Comparison of ENCODE assay signal across 1 cellular context in the genomic region with DNA sequence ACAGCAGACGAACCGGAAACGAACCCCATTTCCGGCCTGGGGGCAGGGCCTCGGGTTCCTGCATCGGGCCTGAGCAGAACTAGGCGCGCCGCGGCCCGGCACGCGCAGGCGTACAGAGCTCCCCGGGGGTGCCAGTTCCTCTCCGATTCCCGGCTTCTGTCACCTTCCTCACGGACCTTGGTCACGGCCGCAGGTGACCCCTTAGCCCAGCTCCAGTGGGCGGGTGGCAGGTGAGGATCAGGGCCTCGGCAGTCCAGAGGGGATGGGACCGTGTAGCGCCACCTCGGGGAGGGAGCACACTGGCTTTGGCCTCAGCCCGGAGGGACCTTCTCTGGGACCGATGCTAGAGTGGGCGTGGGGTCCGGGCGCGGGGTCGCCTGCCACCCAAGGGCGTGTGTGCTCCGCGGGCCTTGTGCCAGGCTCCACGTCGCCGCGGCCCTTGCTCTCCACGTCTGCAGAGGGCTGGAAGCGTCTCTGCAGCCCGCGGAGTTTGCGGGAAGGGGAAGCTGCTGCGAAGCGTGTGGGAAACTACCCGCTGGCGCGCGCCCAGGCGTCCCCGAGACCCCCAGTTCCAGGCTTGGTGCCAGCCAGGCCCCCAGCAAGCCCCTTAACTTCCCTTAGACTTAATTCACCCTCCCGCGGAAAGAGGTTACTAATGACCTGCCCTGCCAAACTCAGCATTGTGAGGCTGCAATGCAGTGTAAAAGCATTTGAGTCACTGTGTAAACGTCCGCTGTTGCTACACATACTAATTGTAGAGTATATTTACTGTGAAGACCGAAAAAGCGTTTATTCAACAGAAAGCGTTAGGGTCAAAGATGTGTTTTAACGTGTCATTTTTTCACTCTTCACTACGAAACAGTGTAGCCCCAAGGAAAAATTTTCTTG.
TF ChIP-seq lines count a peak whose summit lies in the region.

A gene (plus strand): TSS at position 48 of the 888 bp plus-strand sequence. CDS start 7,930 bp downstream, outside the sequence.

TF ChIP-seq in WTC11, 78 proteins besides CTCF, POLR2A, EP300 and RAD21 (continued from another document and continues in another):
- TF ChIP-seq, protein P1, sequence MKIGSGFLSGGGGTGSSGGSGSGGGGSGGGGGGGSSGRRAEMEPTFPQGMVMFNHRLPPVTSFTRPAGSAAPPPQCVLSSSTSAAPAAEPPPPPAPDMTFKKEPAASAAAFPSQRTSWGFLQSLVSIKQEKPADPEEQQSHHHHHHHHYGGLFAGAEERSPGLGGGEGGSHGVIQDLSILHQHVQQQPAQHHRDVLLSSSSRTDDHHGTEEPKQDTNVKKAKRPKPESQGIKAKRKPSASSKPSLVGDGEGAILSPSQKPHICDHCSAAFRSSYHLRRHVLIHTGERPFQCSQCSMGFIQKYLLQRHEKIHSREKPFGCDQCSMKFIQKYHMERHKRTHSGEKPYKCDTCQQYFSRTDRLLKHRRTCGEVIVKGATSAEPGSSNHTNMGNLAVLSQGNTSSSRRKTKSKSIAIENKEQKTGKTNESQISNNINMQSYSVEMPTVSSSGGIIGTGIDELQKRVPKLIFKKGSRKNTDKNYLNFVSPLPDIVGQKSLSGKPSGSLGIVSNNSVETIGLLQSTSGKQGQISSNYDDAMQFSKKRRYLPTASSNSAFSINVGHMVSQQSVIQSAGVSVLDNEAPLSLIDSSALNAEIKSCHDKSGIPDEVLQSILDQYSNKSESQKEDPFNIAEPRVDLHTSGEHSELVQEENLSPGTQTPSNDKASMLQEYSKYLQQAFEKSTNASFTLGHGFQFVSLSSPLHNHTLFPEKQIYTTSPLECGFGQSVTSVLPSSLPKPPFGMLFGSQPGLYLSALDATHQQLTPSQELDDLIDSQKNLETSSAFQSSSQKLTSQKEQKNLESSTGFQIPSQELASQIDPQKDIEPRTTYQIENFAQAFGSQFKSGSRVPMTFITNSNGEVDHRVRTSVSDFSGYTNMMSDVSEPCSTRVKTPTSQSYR (CRISPR knock-in tag; IDR thresholded peaks at IDR 0.05) = 0 out of 2 replicates have a peak, but pooled peaks have one; percentile 90
- TF ChIP-seq NFE2L1 (CRISPR knock-in tag; IDR thresholded peaks at IDR 0.05) (no peak), SOX15 (CRISPR knock-in tag; IDR thresholded peaks at IDR 0.05) (no peak), FOXK1 (CRISPR knock-in tag; IDR thresholded peaks at IDR 0.05) (peak; percentile 55; the same call in 1 of the 2 replicates), OVOL2 (CRISPR knock-in tag; IDR thresholded peaks at IDR 0.05; ENCODE audit: borderline replicate concordance) (no peak), ATF1 (CRISPR knock-in tag; IDR thresholded peaks at IDR 0.05) (peak; percentile 92), KAT7 (CRISPR knock-in tag; IDR thresholded peaks at IDR 0.05; ENCODE audit: borderline replicate concordance) (peak; percentile 89; the same call in 1 of the 2 replicates), MYBL2 (CRISPR knock-in tag; IDR thresholded peaks at IDR 0.05) (peak; percentile 81; the same call in 1 of the 2 replicates), ZNF671 (CRISPR knock-in tag; IDR thresholded peaks at IDR 0.05) (no peak), ZNF396 (CRISPR knock-in tag; IDR thresholded peaks at IDR 0.05; ENCODE audit: borderline replicate concordance) (no peak), ZNF138 (CRISPR knock-in tag; conservative IDR thresholded peaks at IDR 0.05) (no peak), CREB1 (CRISPR knock-in tag; IDR thresholded peaks at IDR 0.05) (no peak), ZNF121 (CRISPR knock-in tag; IDR thresholded peaks at IDR 0.05) (no peak; the same call in 1 of the 2 replicates), ZNF423 (CRISPR knock-in tag; IDR thresholded peaks at IDR 0.05) (no peak), CREM (CRISPR knock-in tag; IDR thresholded peaks at IDR 0.05) (peak; percentile 88; the same call in 1 of the 2 replicates), SMAD3 (CRISPR knock-in tag; IDR thresholded peaks at IDR 0.05; ENCODE audit: borderline replicate concordance) (0 out of 2 replicates have a peak, but pooled peaks have one; percentile 12), ETV6 (CRISPR knock-in tag; IDR thresholded peaks at IDR 0.05) (peak; percentile 84), NFATC4 (CRISPR knock-in tag; IDR thresholded peaks at IDR 0.05) (no peak)
- TF ChIP-seq, protein P2, sequence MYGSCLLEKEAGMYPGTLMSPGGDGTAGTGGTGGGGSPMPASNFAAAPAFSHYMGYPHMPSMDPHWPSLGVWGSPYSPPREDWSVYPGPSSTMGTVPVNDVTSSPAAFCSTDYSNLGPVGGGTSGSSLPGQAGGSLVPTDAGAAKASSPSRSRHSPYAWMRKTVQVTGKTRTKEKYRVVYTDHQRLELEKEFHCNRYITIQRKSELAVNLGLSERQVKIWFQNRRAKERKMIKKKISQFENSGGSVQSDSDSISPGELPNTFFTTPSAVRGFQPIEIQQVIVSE (CRISPR knock-in tag; IDR thresholded peaks at IDR 0.05; ENCODE audit: borderline replicate concordance) = no peak
- TF ChIP-seq, protein P3, sequence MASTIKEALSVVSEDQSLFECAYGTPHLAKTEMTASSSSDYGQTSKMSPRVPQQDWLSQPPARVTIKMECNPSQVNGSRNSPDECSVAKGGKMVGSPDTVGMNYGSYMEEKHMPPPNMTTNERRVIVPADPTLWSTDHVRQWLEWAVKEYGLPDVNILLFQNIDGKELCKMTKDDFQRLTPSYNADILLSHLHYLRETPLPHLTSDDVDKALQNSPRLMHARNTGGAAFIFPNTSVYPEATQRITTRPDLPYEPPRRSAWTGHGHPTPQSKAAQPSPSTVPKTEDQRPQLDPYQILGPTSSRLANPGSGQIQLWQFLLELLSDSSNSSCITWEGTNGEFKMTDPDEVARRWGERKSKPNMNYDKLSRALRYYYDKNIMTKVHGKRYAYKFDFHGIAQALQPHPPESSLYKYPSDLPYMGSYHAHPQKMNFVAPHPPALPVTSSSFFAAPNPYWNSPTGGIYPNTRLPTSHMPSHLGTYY (CRISPR knock-in tag; IDR thresholded peaks at IDR 0.05) = no peak
- TF ChIP-seq, protein P4, sequence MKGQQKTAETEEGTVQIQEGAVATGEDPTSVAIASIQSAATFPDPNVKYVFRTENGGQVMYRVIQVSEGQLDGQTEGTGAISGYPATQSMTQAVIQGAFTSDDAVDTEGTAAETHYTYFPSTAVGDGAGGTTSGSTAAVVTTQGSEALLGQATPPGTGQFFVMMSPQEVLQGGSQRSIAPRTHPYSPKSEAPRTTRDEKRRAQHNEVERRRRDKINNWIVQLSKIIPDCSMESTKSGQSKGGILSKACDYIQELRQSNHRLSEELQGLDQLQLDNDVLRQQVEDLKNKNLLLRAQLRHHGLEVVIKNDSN (CRISPR knock-in tag; IDR thresholded peaks at IDR 0.05) = 0 out of 2 replicates have a peak, but pooled peaks have one; percentile 58
- TF ChIP-seq, protein P5, sequence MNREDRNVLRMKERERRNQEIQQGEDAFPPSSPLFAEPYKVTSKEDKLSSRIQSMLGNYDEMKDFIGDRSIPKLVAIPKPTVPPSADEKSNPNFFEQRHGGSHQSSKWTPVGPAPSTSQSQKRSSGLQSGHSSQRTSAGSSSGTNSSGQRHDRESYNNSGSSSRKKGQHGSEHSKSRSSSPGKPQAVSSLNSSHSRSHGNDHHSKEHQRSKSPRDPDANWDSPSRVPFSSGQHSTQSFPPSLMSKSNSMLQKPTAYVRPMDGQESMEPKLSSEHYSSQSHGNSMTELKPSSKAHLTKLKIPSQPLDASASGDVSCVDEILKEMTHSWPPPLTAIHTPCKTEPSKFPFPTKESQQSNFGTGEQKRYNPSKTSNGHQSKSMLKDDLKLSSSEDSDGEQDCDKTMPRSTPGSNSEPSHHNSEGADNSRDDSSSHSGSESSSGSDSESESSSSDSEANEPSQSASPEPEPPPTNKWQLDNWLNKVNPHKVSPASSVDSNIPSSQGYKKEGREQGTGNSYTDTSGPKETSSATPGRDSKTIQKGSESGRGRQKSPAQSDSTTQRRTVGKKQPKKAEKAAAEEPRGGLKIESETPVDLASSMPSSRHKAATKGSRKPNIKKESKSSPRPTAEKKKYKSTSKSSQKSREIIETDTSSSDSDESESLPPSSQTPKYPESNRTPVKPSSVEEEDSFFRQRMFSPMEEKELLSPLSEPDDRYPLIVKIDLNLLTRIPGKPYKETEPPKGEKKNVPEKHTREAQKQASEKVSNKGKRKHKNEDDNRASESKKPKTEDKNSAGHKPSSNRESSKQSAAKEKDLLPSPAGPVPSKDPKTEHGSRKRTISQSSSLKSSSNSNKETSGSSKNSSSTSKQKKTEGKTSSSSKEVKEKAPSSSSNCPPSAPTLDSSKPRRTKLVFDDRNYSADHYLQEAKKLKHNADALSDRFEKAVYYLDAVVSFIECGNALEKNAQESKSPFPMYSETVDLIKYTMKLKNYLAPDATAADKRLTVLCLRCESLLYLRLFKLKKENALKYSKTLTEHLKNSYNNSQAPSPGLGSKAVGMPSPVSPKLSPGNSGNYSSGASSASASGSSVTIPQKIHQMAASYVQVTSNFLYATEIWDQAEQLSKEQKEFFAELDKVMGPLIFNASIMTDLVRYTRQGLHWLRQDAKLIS (CRISPR knock-in tag; IDR thresholded peaks at IDR 0.05; ENCODE audit: borderline replicate concordance) = peak; percentile 37; the same call in 1 of the 2 replicates
- TF ChIP-seq, protein P6, sequence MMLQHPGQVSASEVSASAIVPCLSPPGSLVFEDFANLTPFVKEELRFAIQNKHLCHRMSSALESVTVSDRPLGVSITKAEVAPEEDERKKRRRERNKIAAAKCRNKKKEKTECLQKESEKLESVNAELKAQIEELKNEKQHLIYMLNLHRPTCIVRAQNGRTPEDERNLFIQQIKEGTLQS (CRISPR knock-in tag; conservative IDR thresholded peaks at IDR 0.05) = no peak
- TF ChIP-seq, protein P7, sequence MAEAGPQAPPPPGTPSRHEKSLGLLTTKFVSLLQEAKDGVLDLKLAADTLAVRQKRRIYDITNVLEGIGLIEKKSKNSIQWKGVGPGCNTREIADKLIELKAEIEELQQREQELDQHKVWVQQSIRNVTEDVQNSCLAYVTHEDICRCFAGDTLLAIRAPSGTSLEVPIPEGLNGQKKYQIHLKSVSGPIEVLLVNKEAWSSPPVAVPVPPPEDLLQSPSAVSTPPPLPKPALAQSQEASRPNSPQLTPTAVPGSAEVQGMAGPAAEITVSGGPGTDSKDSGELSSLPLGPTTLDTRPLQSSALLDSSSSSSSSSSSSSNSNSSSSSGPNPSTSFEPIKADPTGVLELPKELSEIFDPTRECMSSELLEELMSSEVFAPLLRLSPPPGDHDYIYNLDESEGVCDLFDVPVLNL (CRISPR knock-in tag; IDR thresholded peaks at IDR 0.05; ENCODE audit: borderline replicate concordance, low read depth) = no peak
- TF ChIP-seq, protein P8, sequence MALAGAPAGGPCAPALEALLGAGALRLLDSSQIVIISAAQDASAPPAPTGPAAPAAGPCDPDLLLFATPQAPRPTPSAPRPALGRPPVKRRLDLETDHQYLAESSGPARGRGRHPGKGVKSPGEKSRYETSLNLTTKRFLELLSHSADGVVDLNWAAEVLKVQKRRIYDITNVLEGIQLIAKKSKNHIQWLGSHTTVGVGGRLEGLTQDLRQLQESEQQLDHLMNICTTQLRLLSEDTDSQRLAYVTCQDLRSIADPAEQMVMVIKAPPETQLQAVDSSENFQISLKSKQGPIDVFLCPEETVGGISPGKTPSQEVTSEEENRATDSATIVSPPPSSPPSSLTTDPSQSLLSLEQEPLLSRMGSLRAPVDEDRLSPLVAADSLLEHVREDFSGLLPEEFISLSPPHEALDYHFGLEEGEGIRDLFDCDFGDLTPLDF (CRISPR knock-in tag; IDR thresholded peaks at IDR 0.05) = no peak
- TF ChIP-seq, protein P9, sequence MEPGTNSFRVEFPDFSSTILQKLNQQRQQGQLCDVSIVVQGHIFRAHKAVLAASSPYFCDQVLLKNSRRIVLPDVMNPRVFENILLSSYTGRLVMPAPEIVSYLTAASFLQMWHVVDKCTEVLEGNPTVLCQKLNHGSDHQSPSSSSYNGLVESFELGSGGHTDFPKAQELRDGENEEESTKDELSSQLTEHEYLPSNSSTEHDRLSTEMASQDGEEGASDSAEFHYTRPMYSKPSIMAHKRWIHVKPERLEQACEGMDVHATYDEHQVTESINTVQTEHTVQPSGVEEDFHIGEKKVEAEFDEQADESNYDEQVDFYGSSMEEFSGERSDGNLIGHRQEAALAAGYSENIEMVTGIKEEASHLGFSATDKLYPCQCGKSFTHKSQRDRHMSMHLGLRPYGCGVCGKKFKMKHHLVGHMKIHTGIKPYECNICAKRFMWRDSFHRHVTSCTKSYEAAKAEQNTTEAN (CRISPR knock-in tag; IDR thresholded peaks at IDR 0.05) = peak; percentile 85
- TF ChIP-seq, protein P10, sequence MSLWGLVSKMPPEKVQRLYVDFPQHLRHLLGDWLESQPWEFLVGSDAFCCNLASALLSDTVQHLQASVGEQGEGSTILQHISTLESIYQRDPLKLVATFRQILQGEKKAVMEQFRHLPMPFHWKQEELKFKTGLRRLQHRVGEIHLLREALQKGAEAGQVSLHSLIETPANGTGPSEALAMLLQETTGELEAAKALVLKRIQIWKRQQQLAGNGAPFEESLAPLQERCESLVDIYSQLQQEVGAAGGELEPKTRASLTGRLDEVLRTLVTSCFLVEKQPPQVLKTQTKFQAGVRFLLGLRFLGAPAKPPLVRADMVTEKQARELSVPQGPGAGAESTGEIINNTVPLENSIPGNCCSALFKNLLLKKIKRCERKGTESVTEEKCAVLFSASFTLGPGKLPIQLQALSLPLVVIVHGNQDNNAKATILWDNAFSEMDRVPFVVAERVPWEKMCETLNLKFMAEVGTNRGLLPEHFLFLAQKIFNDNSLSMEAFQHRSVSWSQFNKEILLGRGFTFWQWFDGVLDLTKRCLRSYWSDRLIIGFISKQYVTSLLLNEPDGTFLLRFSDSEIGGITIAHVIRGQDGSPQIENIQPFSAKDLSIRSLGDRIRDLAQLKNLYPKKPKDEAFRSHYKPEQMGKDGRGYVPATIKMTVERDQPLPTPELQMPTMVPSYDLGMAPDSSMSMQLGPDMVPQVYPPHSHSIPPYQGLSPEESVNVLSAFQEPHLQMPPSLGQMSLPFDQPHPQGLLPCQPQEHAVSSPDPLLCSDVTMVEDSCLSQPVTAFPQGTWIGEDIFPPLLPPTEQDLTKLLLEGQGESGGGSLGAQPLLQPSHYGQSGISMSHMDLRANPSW (CRISPR knock-in tag; conservative IDR thresholded peaks at IDR 0.05; ENCODE audit: low read depth) = no peak
- TF ChIP-seq, protein P11, sequence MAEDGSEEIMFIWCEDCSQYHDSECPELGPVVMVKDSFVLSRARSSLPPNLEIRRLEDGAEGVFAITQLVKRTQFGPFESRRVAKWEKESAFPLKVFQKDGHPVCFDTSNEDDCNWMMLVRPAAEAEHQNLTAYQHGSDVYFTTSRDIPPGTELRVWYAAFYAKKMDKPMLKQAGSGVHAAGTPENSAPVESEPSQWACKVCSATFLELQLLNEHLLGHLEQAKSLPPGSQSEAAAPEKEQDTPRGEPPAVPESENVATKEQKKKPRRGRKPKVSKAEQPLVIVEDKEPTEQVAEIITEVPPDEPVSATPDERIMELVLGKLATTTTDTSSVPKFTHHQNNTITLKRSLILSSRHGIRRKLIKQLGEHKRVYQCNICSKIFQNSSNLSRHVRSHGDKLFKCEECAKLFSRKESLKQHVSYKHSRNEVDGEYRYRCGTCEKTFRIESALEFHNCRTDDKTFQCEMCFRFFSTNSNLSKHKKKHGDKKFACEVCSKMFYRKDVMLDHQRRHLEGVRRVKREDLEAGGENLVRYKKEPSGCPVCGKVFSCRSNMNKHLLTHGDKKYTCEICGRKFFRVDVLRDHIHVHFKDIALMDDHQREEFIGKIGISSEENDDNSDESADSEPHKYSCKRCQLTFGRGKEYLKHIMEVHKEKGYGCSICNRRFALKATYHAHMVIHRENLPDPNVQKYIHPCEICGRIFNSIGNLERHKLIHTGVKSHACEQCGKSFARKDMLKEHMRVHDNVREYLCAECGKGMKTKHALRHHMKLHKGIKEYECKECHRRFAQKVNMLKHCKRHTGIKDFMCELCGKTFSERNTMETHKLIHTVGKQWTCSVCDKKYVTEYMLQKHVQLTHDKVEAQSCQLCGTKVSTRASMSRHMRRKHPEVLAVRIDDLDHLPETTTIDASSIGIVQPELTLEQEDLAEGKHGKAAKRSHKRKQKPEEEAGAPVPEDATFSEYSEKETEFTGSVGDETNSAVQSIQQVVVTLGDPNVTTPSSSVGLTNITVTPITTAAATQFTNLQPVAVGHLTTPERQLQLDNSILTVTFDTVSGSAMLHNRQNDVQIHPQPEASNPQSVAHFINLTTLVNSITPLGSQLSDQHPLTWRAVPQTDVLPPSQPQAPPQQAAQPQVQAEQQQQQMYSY (CRISPR knock-in tag; IDR thresholded peaks at IDR 0.05) = peak; percentile 35; the same call in 1 of the 2 replicates
